Comparison of ENCODE assay signal across 31 cellular contexts in the genomic region with DNA sequence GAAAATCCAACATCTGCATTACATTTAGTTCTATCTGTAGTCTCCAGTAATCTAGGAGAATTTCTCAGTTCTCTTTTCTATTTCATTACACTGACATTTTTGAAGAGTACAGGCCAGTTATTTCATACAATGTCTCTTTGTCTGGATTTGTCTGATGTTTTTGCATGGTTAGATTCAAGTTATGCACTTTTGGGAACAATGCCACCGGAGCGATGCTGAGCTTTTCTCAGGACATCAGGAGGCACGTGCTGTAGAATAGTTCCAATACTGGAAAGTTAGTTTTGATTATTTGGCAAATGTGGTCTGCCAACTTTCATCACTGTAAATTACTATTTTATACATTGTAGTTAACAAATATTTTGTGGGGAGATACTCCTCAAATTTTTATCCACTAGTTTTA. TPM values are rescaled to one million over a fixed set of nuclear protein-coding genes. Genes with fewer than 3 reads are reported as not detected.
DNase-seq lines count a peak whose midpoint lies in the region; ATAC-seq, FAIRE-seq and TF ChIP-seq lines count a peak whose summit lies in the region.
"Had no signal": no experiment of that assay in that cellular context is flagged by ENCODE, and none has a peak within 500 bp of the region (broad histone marks: within the 10 kb centered on the region; RNA-seq: fewer than 3 reads in every experiment).

No MANE protein-coding gene starts in this region.

- intact Hi-C loops in sciatic nerve (cut with DNase I) (no loop called here), gastrocnemius medialis (cut with DNase I; ENCODE audit: low total_unique reads) (no loop called here)

- no peaks in the 10 kb centered on the region for H3K27me3 Mint-ChIP-seq in astrocyte (ENCODE audit: low read depth, unreplicated experiment)
- H3K27me3 Mint-ChIP-seq: activated naive CD8-positive, alpha-beta T cell treated with anti-CD3 and anti-CD28 coated beads, Interleukin-2, amount 50 U/mL, for 24 hours; memory B cell; stimulated activated naive CD8-positive, alpha-beta T cell treated with anti-CD3 and anti-CD28 coated beads, Interleukin-15, amount 100 ng/mL, for 72 hours had no signal

- H3K27ac Mint-ChIP-seq in astrocyte (ENCODE audit: unreplicated experiment) = no peak overlapping the region
- H3K27ac Mint-ChIP-seq: activated naive CD8-positive, alpha-beta T cell treated with anti-CD3 and anti-CD28 coated beads, Interleukin-2, amount 50 U/mL, for 24 hours; memory B cell; stimulated activated naive CD8-positive, alpha-beta T cell treated with anti-CD3 and anti-CD28 coated beads, Interleukin-15, amount 100 ng/mL, for 72 hours; T-helper 1 cell treated with Interleukin-12 subunit alpha and Interleukin-12 subunit beta and Interleukin-4 antibody, amounts not matched to agents 30 μg/mL and 1 μg/mL, for 36 hours had no signal

- no peak overlapping the region for H3K27ac ChIP-seq in astrocyte (ENCODE audit: low read depth, low read length)
- no peak overlapping the region for H3K27ac ChIP-seq in gastrocnemius medialis
- H3K27ac ChIP-seq: body of pancreas, foreskin keratinocyte, pancreas, right lobe of liver, RWPE1, SK-N-MC had no signal

- no peak overlapping the region for H3K4me3 ChIP-seq in astrocyte (ENCODE audit: insufficient read depth, low read depth, low read length)
- H3K4me3 ChIP-seq in gastrocnemius medialis = no peak overlapping the region
- H3K4me3 ChIP-seq: body of pancreas, pancreas, right lobe of liver, SK-N-MC, tibial nerve had no signal

- ATAC-seq in sciatic nerve (peak; percentile 82), HG02870 (IDR thresholded peaks at IDR 0.05; ENCODE audit: unreplicated experiment) (no peak), gastrocnemius medialis (no peak)
- ATAC-seq: activated naive CD8-positive, alpha-beta T cell treated with anti-CD3 and anti-CD28 coated beads, Interleukin-2, amount 50 U/mL, for 24 hours; body of pancreas; esophagus mucosa; foreskin keratinocyte; right lobe of liver; stimulated activated naive CD8-positive, alpha-beta T cell treated with anti-CD3 and anti-CD28 coated beads, Interleukin-15, amount 100 ng/mL, for 72 hours had no signal

- H3K79me2 ChIP-seq in astrocyte (ENCODE audit: insufficient read depth, low read length) = no peaks in the 10 kb centered on the region

- H3K4me1 ChIP-seq in astrocyte (ENCODE audit: insufficient read depth, low read length) (no peaks in the 10 kb centered on the region), gastrocnemius medialis (no peaks in the 10 kb centered on the region)
- H3K4me1 ChIP-seq: body of pancreas, pancreas, right lobe of liver had no signal

- H3K4me3 Mint-ChIP-seq in astrocyte (ENCODE audit: unreplicated experiment) = no peak overlapping the region
- H3K4me3 Mint-ChIP-seq: activated naive CD8-positive, alpha-beta T cell treated with anti-CD3 and anti-CD28 coated beads, Interleukin-2, amount 50 U/mL, for 24 hours; memory B cell; stimulated activated naive CD8-positive, alpha-beta T cell treated with anti-CD3 and anti-CD28 coated beads, Interleukin-15, amount 100 ng/mL, for 72 hours; T-helper 1 cell treated with Interleukin-12 subunit alpha and Interleukin-12 subunit beta and Interleukin-4 antibody, amounts not matched to agents 30 μg/mL and 1 μg/mL, for 36 hours had no signal

- H3K4me1 Mint-ChIP-seq in astrocyte (ENCODE audit: low read depth, unreplicated experiment) = peaks cover 5% of the 10 kb centered on the region

- H2AFZ ChIP-seq in astrocyte (ENCODE audit: low read depth, low read length) = no peak overlapping the region

- no peak for DNase-seq in GM18507 (ENCODE audit: extremely low spot score, insufficient read length, low read depth)
- peak; percentile 68 for DNase-seq in astrocyte (ENCODE audit: low read depth)
- peak; percentile 15 for DNase-seq in iris pigment epithelial cell (ENCODE audit: low read depth)
- DNase-seq in sciatic nerve (ENCODE audit: low spot score) = no peak
- DNase-seq in gastrocnemius medialis = no peak
- no peak for DNase-seq in H4 (ENCODE audit: low spot score)
- DNase-seq: activated CD4-positive, alpha-beta T cell treated with anti-CD3 and anti-CD28 coated beads, Interleukin-2, amount 50 U/mL, for 48 hours; activated CD4-positive, CD25-positive, alpha-beta regulatory T cell treated with anti-CD3 and anti-CD28 coated beads, Interleukin-2, amount 50 U/mL, for 72 hours; activated naive CD8-positive, alpha-beta T cell treated with anti-CD3 and anti-CD28 coated beads, Interleukin-2, amount 50 U/mL, for 24 hours; activated T-cell treated with anti-CD3 and anti-CD28 coated beads, Interleukin-2, amount 50 U/mL, for 48 hours; body of pancreas; C1 segment of cervical spinal cord; COR-L47; foreskin keratinocyte; hippocampal formation; NCI-H1105; NCI-H2029; NCI-H524 treated with DMSO at 0.1 percent for 48 hours; OCI-M1; pancreas; right lobe of liver; stimulated activated CD4-positive, alpha-beta T cell treated with anti-CD3 and anti-CD28 coated beads, Interleukin-2, amount 100 ng/mL, for 48 hours; stimulated activated naive CD8-positive, alpha-beta T cell treated with anti-CD3 and anti-CD28 coated beads, Interleukin-15, amount 100 ng/mL, for 72 hours had no signal

- in situ Hi-C loops in gastrocnemius medialis (cut with MboI; ENCODE audit: low sequenced_read_pairs in 4 of 4) = loop anchor here in 1 of 4 donors (25.0 kb wide), 1 partner anchor 654 kb away; no protein-coding TSS in a partner anchor

- H3K9me3 Mint-ChIP-seq in astrocyte (ENCODE audit: unreplicated experiment) = no peaks in the 10 kb centered on the region
- H3K9me3 Mint-ChIP-seq: activated naive CD8-positive, alpha-beta T cell treated with anti-CD3 and anti-CD28 coated beads, Interleukin-2, amount 50 U/mL, for 24 hours; memory B cell; stimulated activated naive CD8-positive, alpha-beta T cell treated with anti-CD3 and anti-CD28 coated beads, Interleukin-15, amount 100 ng/mL, for 72 hours; T-helper 1 cell treated with Interleukin-12 subunit alpha and Interleukin-12 subunit beta and Interleukin-4 antibody, amounts not matched to agents 30 μg/mL and 1 μg/mL, for 36 hours had no signal

- H3K9me3 ChIP-seq in astrocyte (ENCODE audit: insufficient read depth, low read depth, low read length) (no peaks in the 10 kb centered on the region), gastrocnemius medialis (no peaks in the 10 kb centered on the region)
- H3K9me3 ChIP-seq: body of pancreas, pancreas, right lobe of liver, tibial nerve had no signal

- H3K36me3 Mint-ChIP-seq in astrocyte (ENCODE audit: low read depth, unreplicated experiment) = peaks cover 21% of the 10 kb centered on the region
- H3K36me3 Mint-ChIP-seq: memory B cell had no signal

- TF ChIP-seq POLR2A in gastrocnemius medialis (IDR thresholded peaks at IDR 0.05) = no peak

- FAIRE-seq in GM18507 (lab: Jason Lieb, UNC) (peak; percentile 29), astrocyte (lab: Jason Lieb, UNC) (no peak)
- FAIRE-seq: pancreas, TTC549 had no signal

- no peak for TF ChIP-seq CTCF in astrocyte (IDR thresholded peaks at IDR 0.05; ENCODE audit: insufficient read depth, low read depth, low read length)
- no peak for TF ChIP-seq CTCF in gastrocnemius medialis (IDR thresholded peaks at IDR 0.05 in 4 of 5, conservative IDR thresholded peaks at IDR 0.05 in 1 of 5)

- no peaks in the 10 kb centered on the region for H4K20me1 ChIP-seq in astrocyte (ENCODE audit: insufficient read depth, low read length)

- H3K27me3 ChIP-seq in astrocyte (ENCODE audit: insufficient read depth, low read length) = no peaks in the 10 kb centered on the region
- H3K27me3 ChIP-seq in gastrocnemius medialis = no peaks in the 10 kb centered on the region
- H3K27me3 ChIP-seq: body of pancreas, foreskin keratinocyte, pancreas, right lobe of liver, tibial nerve had no signal

- no peak overlapping the region for H3K9ac ChIP-seq in astrocyte (ENCODE audit: low read length)

- peaks cover 9% of the 10 kb centered on the region for H3K36me3 ChIP-seq in astrocyte (ENCODE audit: insufficient read depth, low read length)
- H3K36me3 ChIP-seq in gastrocnemius medialis = no peaks in the 10 kb centered on the region
- H3K36me3 ChIP-seq: right lobe of liver had no signal

- H3K4me2 ChIP-seq in astrocyte (ENCODE audit: low read length) = no peak overlapping the region

RNA-seq across cellular contexts. Expression of gene ALDH1L2, which starts 43.1 kb away (rescaled TPM):
- total RNA-seq in astrocyte (69.2 and 91.6 TPM in 2 replicates), sciatic nerve (11.3 TPM), gastrocnemius medialis (1 to 10 TPM in 3 of 4 donors, under 1 TPM in 1; 0.95 to 4.0 (median 1.7) TPM)
- total RNA-seq in H4 (2014; rRNA removed; shearing (Covaris generic)) = 2.6 and 9.6 TPM in 2 replicates

RNA-seq across cellular contexts. Expression of gene NOPCHAP1, which starts 55.1 kb away (rescaled TPM):
- 22.3 and 26.8 TPM in 2 replicates for total RNA-seq in astrocyte
- 10.6 TPM for total RNA-seq in sciatic nerve
- total RNA-seq in gastrocnemius medialis = 1 to 10 TPM; 2.5 to 5.0 (median 3.3) TPM
- 11.0 and 11.9 TPM in 2 replicates for total RNA-seq in H4 (2014; rRNA removed; shearing (Covaris generic))

Comparison
In these comparisons a context has a peak if more than half of its experiments do, and no peak if none do; other contexts are left out.
1. DNase-seq: peak in astrocyte (single experiment) and iris pigment epithelial cell (single experiment); none in GM18507 (single experiment), sciatic nerve (single experiment), gastrocnemius medialis (0 of 2) and H4 (single experiment).